7 cellular contexts compared by ENCODE assay signal in genomic region chr13:30346159-30346788, GRCh38.
A peak's percentile ranks its signal among the peaks of the same experiment; 100 is the strongest.
DNase-seq lines count a peak whose midpoint lies in the region; ATAC-seq lines count a peak whose summit lies in the region.

No MANE protein-coding gene starts in this region.

- peak; percentile 77 for ATAC-seq in GM21717 (IDR thresholded peaks at IDR 0.05; ENCODE audit: unreplicated experiment)
- peak; percentile 94 for ATAC-seq in central memory CD8-positive, alpha-beta T cell (replicated peaks; ENCODE audit: extremely low read depth, poor library complexity, severe bottlenecking)
- no peak for ATAC-seq in HG03280 (IDR thresholded peaks at IDR 0.05; ENCODE audit: unreplicated experiment)

- H3K36me3 Mint-ChIP-seq in central memory CD8-positive, alpha-beta T cell (ENCODE audit: insufficient read depth): peaks cover 9% of the 10 kb centered on the region

- no peaks in the 10 kb centered on the region for H3K27me3 Mint-ChIP-seq in central memory CD8-positive, alpha-beta T cell

- DNase-seq in T-helper 2 cell: peak in 3 of 5 experiments; percentile 31 to 88 (median 78)
- peak; percentile 38 to 68 for DNase-seq in central memory CD8-positive, alpha-beta T cell (ENCODE audit: low spot score in 2 of 2)
- peak; percentile 19 for DNase-seq in stimulated activated naive CD4-positive, alpha-beta T cell treated with Interleukin-2 at 50 U/mL for 16 hours (lab: John Stamatoyannopoulos, UW)
- DNase-seq in amygdala (lab: John Stamatoyannopoulos, UW): no peak
- no peak for DNase-seq in NCI-H1092 (lab: John Stamatoyannopoulos, UW)

- H3K4me3 Mint-ChIP-seq in central memory CD8-positive, alpha-beta T cell: peak overlapping the region; percentile 56

- no peaks in the 10 kb centered on the region for H3K9me3 Mint-ChIP-seq in central memory CD8-positive, alpha-beta T cell

- H3K4me1 Mint-ChIP-seq in central memory CD8-positive, alpha-beta T cell: peaks cover 44% of the 10 kb centered on the region

- peak overlapping the region; percentile 81 for H3K27ac Mint-ChIP-seq in central memory CD8-positive, alpha-beta T cell (ENCODE audit: low read depth)

Comparison
In these comparisons a context has a peak if more than half of its experiments do, and no peak if none do; other contexts are left out.
1. DNase-seq: peak in T-helper 2 cell (3 of 5), central memory CD8-positive, alpha-beta T cell (2 of 2) and stimulated activated naive CD4-positive, alpha-beta T cell treated with Interleukin-2 at 50 U/mL for 16 hours (single experiment); none in amygdala (0 of 56) and NCI-H1092 (single experiment).